In the genomic region with DNA sequence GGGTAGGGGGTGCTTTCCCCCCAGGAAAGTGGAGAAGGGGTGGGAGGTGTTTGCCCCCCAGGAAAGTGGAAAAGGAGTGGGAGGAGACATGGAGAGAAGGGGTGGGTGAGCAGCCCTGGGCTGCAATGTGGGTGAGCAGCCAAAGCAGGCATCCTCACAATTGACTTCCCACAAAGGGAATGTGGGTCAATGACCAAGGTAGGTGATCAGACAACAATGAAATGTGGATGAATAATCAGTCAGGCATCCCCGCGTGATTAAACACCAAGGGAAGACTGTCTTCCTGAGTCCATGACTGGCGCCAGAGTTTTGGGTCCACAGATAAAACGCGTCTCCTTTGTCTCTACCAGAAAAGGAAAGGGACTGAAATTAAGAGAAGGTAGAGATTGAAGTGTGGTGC, we compare ENCODE assay signal across 8 cellular contexts.
DNase-seq lines count a peak whose midpoint lies in the region; ATAC-seq, FAIRE-seq and TF ChIP-seq lines count a peak whose summit lies in the region.
"Not testable (repeated sequence)": the region's sequence is repeated elsewhere in the genome, so short reads cannot be mapped to it uniquely, and the experiment has no call there.

No MANE protein-coding gene starts in this region.

- not testable (repeated sequence) for H3K27me3 Mint-ChIP-seq in astrocyte (ENCODE audit: low read depth, unreplicated experiment)

- H3K4me3 ChIP-seq in H7 (ENCODE audit: insufficient read depth, low read depth, low read length): peak overlapping the region; percentile 28; the same call in 1 of the 2 replicates
- H3K4me3 ChIP-seq in RWPE2 (ENCODE audit: severe bottlenecking); astrocyte (ENCODE audit: insufficient read depth, low read depth, low read length); H1 (ENCODE audit: extremely low read depth in 1 of 4, insufficient read depth in 2 of 4, low read depth in 3 of 4, low read length in 4 of 4); trophoblast cell (ENCODE audit: low read depth, low read length): not testable (repeated sequence)

- H3K18ac ChIP-seq in H1 (ENCODE audit: extremely low read depth, low read length); trophoblast cell (ENCODE audit: low read length): not testable (repeated sequence)

- CTCF ChIA-PET in H1 (lab: Charles Lee; ENCODE audit: partially characterized antibody): not testable (repeated sequence)

- not testable (repeated sequence) for TF ChIP-seq RAD21 in H1 (IDR thresholded peaks at IDR 0.05 in 1 of 2, conservative IDR thresholded peaks at IDR 0.05 in 1 of 2; ENCODE audit: low read depth in 2 of 2, low read length in 2 of 2)

- H3K36me3 Mint-ChIP-seq in astrocyte (ENCODE audit: low read depth, unreplicated experiment): not testable (repeated sequence)

- H3K4ac ChIP-seq in H1 (replicated peaks; ENCODE audit: insufficient read length, low read depth, low read length); trophoblast cell (ENCODE audit: low read depth, low read length): not testable (repeated sequence)

- not testable (repeated sequence) for H2AK5ac ChIP-seq in H1 (ENCODE audit: low read depth, low read length); trophoblast cell (ENCODE audit: low read length)

- not testable (repeated sequence) for H3K27me3 ChIP-seq in H7 (ENCODE audit: control insufficient read depth, insufficient read depth, low read length); RWPE2 (ENCODE audit: insufficient read depth, poor library complexity, severe bottlenecking); astrocyte (ENCODE audit: insufficient read depth, low read length); H1 (replicated peaks in 1 of 4; ENCODE audit: control insufficient read depth in 3 of 4, extremely low read depth in 1 of 4, insufficient read depth in 3 of 4, low read length in 3 of 4); foreskin keratinocyte; trophoblast cell (ENCODE audit: insufficient read depth, low read length)

- H3K4me1 Mint-ChIP-seq in astrocyte (ENCODE audit: low read depth, unreplicated experiment): not testable (repeated sequence)

- H3K79me1 ChIP-seq in H1 (ENCODE audit: low read depth, low read length); trophoblast cell (ENCODE audit: low read length): not testable (repeated sequence)

- H3K4me1 ChIP-seq in RWPE2 (ENCODE audit: insufficient read depth, poor library complexity, severe bottlenecking); astrocyte (ENCODE audit: insufficient read depth, low read length); H1 (replicated peaks in 1 of 4; ENCODE audit: control insufficient read depth in 3 of 4, insufficient read depth in 4 of 4, low read length in 3 of 4); foreskin keratinocyte; trophoblast cell (ENCODE audit: control insufficient read depth in 1 of 2, insufficient read depth in 2 of 2, low read length in 2 of 2): not testable (repeated sequence)

- not testable (repeated sequence) for H2BK12ac ChIP-seq in H1 (ENCODE audit: low read depth, low read length); trophoblast cell (ENCODE audit: low read length)

- H3K9ac ChIP-seq in astrocyte (ENCODE audit: low read length); H1 (replicated peaks in 1 of 4; ENCODE audit: extremely low read depth in 1 of 4, low read depth in 3 of 4, low read length in 3 of 4); trophoblast cell (ENCODE audit: low read length): not testable (repeated sequence)

- POLR2A ChIA-PET in H1 (lab: Charles Lee; ENCODE audit: partially characterized antibody): not testable (repeated sequence)

- H3K27ac ChIP-seq in RWPE2 (ENCODE audit: poor library complexity, severe bottlenecking); astrocyte (ENCODE audit: low read depth, low read length); H1 (ENCODE audit: low read depth, low read length); foreskin keratinocyte; trophoblast cell (ENCODE audit: low read depth, low read length): not testable (repeated sequence)

- H2AFZ ChIP-seq in astrocyte (ENCODE audit: low read depth, low read length); H1 (ENCODE audit: low read length); trophoblast cell (ENCODE audit: insufficient read depth, low read length, poor library complexity): not testable (repeated sequence)

- DNase-seq in Daoy (ENCODE audit: low read depth): peak; percentile 33
- DNase-seq in H7; RWPE2 (ENCODE audit: low spot score); H1 (ENCODE audit: low read depth in 1 of 2, low spot score in 2 of 2): not testable (repeated sequence)
- DNase-seq in M059J (ENCODE audit: low read depth): peak; percentile 43
- DNase-seq in astrocyte (ENCODE audit: low read depth): peak; percentile 27
- peak; percentile 12 to 42 for DNase-seq in foreskin keratinocyte
- DNase-seq in trophoblast cell: peak; percentile 17 to 38

- H2BK20ac ChIP-seq in H1 (ENCODE audit: low read length): not testable (repeated sequence)

- not testable (repeated sequence) for H3K23me2 ChIP-seq in H1 (ENCODE audit: low read depth, low read length)

- not testable (repeated sequence) for TF ChIP-seq EP300 in H1 (IDR thresholded peaks at IDR 0.05; ENCODE audit: borderline replicate concordance in 1 of 2, low read depth in 2 of 2, low read length in 2 of 2)

- peak; percentile 40; the same call in 1 of the 3 replicates for ATAC-seq in RWPE2 (ENCODE audit: low read depth)
- not testable (repeated sequence) for ATAC-seq in foreskin keratinocyte

- H3K56ac ChIP-seq in H1 (replicated peaks; ENCODE audit: insufficient read length, low read depth, low read length): not testable (repeated sequence)

- H3K27ac Mint-ChIP-seq in astrocyte (ENCODE audit: unreplicated experiment): not testable (repeated sequence)

- not testable (repeated sequence) for H3K23ac ChIP-seq in H1 (ENCODE audit: insufficient read length); trophoblast cell (ENCODE audit: low read length)

- not testable (repeated sequence) for H2BK5ac ChIP-seq in H1 (ENCODE audit: low read depth, low read length); trophoblast cell (ENCODE audit: low read depth, low read length, poor library complexity)

- TF ChIP-seq CTCF in RWPE2 (IDR thresholded peaks at IDR 0.05; ENCODE audit: poor library complexity, severe bottlenecking); astrocyte (IDR thresholded peaks at IDR 0.05; ENCODE audit: insufficient read depth, low read depth, low read length); H1 (IDR thresholded peaks at IDR 0.05; ENCODE audit: control extremely low read depth in 1 of 3, insufficient read depth in 1 of 3, low read depth in 1 of 3, low read length in 3 of 3); foreskin keratinocyte (conservative IDR thresholded peaks at IDR 0.05): not testable (repeated sequence)

- H4K12ac ChIP-seq in trophoblast cell (ENCODE audit: low read depth, low read length): not testable (repeated sequence)

- H3K9me3 Mint-ChIP-seq in astrocyte (ENCODE audit: unreplicated experiment): not testable (repeated sequence)

- H2BK120ac ChIP-seq in H1 (replicated peaks; ENCODE audit: low read depth, low read length); trophoblast cell (ENCODE audit: insufficient read depth, low read length, poor library complexity): not testable (repeated sequence)

- H3K9me3 ChIP-seq in RWPE2 (ENCODE audit: severe bottlenecking); astrocyte (ENCODE audit: insufficient read depth, low read depth, low read length); H1 (ENCODE audit: insufficient read depth in 2 of 2, low read depth in 1 of 2, low read length in 1 of 2); trophoblast cell (ENCODE audit: insufficient read depth, low read depth, low read length): not testable (repeated sequence)

- not testable (repeated sequence) for H3K36me3 ChIP-seq in H7 (replicated peaks; ENCODE audit: control insufficient read depth, insufficient read depth, low read length); RWPE2 (ENCODE audit: low read depth); astrocyte (ENCODE audit: insufficient read depth, low read length); H1 (ENCODE audit: control insufficient read depth in 2 of 4, insufficient read depth in 4 of 4, low read length in 3 of 4); trophoblast cell (ENCODE audit: control insufficient read depth in 1 of 2, insufficient read depth in 2 of 2, low read length in 2 of 2)

- FAIRE-seq in astrocyte (lab: Jason Lieb, UNC): not testable (repeated sequence)
- peak; percentile 19 for FAIRE-seq in H1 (lab: Jason Lieb, UNC)

- not testable (repeated sequence) for H3K4me2 ChIP-seq in astrocyte (ENCODE audit: low read length); H1 (ENCODE audit: insufficient read depth in 1 of 2, low read depth in 2 of 2, low read length in 2 of 2); trophoblast cell (ENCODE audit: low read length)

- WGBS in H1 (ENCODE audit: extremely low coverage in 1 of 2, insufficient coverage in 1 of 2, insufficient read length in 1 of 2, insufficient replicate concordance in 2 of 2, low coverage in 1 of 2, low lambda C conversion rate in 2 of 2, missing lambda C conversion rate in 1 of 2), 2 experiments: 95% methylated on average over 5 of the region's 5 CpGs; no CpG with 5 or more reads in 1 of the 2 experiments
- WGBS in trophoblast cell (ENCODE audit: extremely low coverage, insufficient coverage, insufficient read length): no CpG with 5 or more reads among the region's 5 CpGs

- H3K14ac ChIP-seq in H1 (ENCODE audit: insufficient read length); trophoblast cell (ENCODE audit: low read length): not testable (repeated sequence)

- not testable (repeated sequence) for H4K20me1 ChIP-seq in astrocyte (ENCODE audit: insufficient read depth, low read length); H1 (replicated peaks in 1 of 2; ENCODE audit: control insufficient read depth in 1 of 2, insufficient read depth in 2 of 2, low read length in 2 of 2)

- not testable (repeated sequence) for H2BK15ac ChIP-seq in H1 (ENCODE audit: low read length)

- TF ChIP-seq POLR2A in H1 (IDR thresholded peaks at IDR 0.05; ENCODE audit: control extremely low read depth in 1 of 2, low read depth in 2 of 2, low read length in 2 of 2): not testable (repeated sequence)

- H3K4me3 Mint-ChIP-seq in astrocyte (ENCODE audit: unreplicated experiment): not testable (repeated sequence)

- H4K91ac ChIP-seq in H1 (replicated peaks; ENCODE audit: insufficient read length, low read length); trophoblast cell (ENCODE audit: low read depth, low read length): not testable (repeated sequence)

- H3K79me2 ChIP-seq in astrocyte (ENCODE audit: insufficient read depth, low read length); H1 (ENCODE audit: control insufficient read depth in 1 of 2, insufficient read depth in 2 of 2, low read length in 2 of 2); trophoblast cell (ENCODE audit: control insufficient read depth, insufficient read depth, low read length, poor library complexity): not testable (repeated sequence)

- H4K5ac ChIP-seq in H1 (ENCODE audit: insufficient read length, low read depth, low read length): not testable (repeated sequence)

- not testable (repeated sequence) for H4K8ac ChIP-seq in H1 (ENCODE audit: extremely low read depth, insufficient read depth, low read length); trophoblast cell (ENCODE audit: low read depth, low read length)
